Comparison of ENCODE assay signal across 20 cellular contexts in the genomic region with DNA sequence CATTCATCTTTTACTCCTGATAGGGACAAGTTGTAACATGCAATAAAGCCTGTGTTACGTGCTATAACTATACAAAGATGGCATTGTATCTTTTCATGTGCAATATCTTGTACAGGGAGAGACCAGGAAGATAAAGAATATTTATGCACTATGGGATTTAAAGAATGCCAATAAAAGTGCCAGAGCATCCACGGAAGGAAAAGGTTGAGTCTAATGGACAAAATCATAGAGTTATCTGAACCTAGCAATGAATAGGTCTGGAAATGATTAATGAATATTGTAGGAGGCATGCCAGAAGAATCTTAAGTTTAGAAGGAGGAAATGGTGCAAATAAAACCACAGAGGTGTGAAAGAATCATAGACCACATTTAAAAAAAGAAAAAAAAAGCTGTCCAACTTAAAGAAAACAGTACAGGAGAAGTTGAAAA.
DNase-seq lines count a peak whose midpoint lies in the region; ATAC-seq and TF ChIP-seq lines count a peak whose summit lies in the region.
"Had no signal": no experiment of that assay in that cellular context is flagged by ENCODE, and none has a peak within 500 bp of the region (broad histone marks: within the 10 kb centered on the region; RNA-seq: fewer than 3 reads in every experiment).

No MANE protein-coding gene starts in this region.

- DNase-seq in CD4-positive, alpha-beta T cell = no peak
- no peak for DNase-seq in T-helper 2 cell treated with Interferon-gamma antibody and Interleukin-4, amounts not matched to agents 5 μg/mL and 100 μg/mL, for 36 hours (ENCODE audit: low spot score)
- DNase-seq in kidney tubule cell (ENCODE audit: low spot score) (peak; percentile 78), natural killer cell (no peak), left cardiac atrium (no peak), breast epithelium (ENCODE audit: low spot score in 2 of 2) (no peak), mucosa of gallbladder (ENCODE audit: low spot score) (no peak)
- DNase-seq: activated gamma-delta T cell, DMS79, H9, NCI-H1092 treated with DMSO at 0.1 percent for 48 hours, NCI-H2107, T-helper 1 cell, tibial artery had no signal

- CTCF ChIA-PET in CD4-positive, alpha-beta T cell (lab: Charles Lee) = no interaction called here

- peaks cover 12% of the 10 kb centered on the region for H3K4me1 Mint-ChIP-seq in CD4-positive, alpha-beta T cell (ENCODE audit: low read depth)
- H3K4me1 Mint-ChIP-seq in T-helper 2 cell treated with Interferon-gamma antibody and Interleukin-4, amounts not matched to agents 5 μg/mL and 100 μg/mL, for 36 hours (ENCODE audit: low read depth) = peaks cover 5% of the 10 kb centered on the region
- H3K4me1 Mint-ChIP-seq in natural killer cell = peaks cover 5 to 6% of the 10 kb centered on the region in 2 donors
- H3K4me1 Mint-ChIP-seq: B cell; stimulated activated memory B cell treated with anti-CD40 and anti-IgM and Interleukin-4, amounts not matched to agents 10 μg/mL and 1 μg/mL and 100 μg/mL, for 72 hours had no signal

- no peak overlapping the region for H3K27ac ChIP-seq in CD4-positive, alpha-beta T cell (ENCODE audit: low read depth, low read length)
- H3K27ac ChIP-seq in breast epithelium = no peak overlapping the region
- H3K27ac ChIP-seq: ascending aorta, coronary artery, KMS-11, tibial artery had no signal

- no peaks in the 10 kb centered on the region for H3K27me3 ChIP-seq in CD4-positive, alpha-beta T cell (ENCODE audit: control insufficient read depth, insufficient read depth, low read length)
- no peaks in the 10 kb centered on the region for H3K27me3 ChIP-seq in breast epithelium
- H3K27me3 ChIP-seq: ascending aorta, tibial artery had no signal

- H3K9me3 ChIP-seq in CD4-positive, alpha-beta T cell (ENCODE audit: control insufficient read depth, low read length) = no peaks in the 10 kb centered on the region
- H3K9me3 ChIP-seq in breast epithelium = no peaks in the 10 kb centered on the region
- H3K9me3 ChIP-seq: ascending aorta, tibial artery had no signal

- no peak for TF ChIP-seq CTCF in CD4-positive, alpha-beta T cell (IDR thresholded peaks at IDR 0.05)
- TF ChIP-seq CTCF in natural killer cell (IDR thresholded peaks at IDR 0.05) = no peak
- TF ChIP-seq CTCF in breast epithelium (IDR thresholded peaks at IDR 0.05) = no peak

- H3K4me3 Mint-ChIP-seq in CD4-positive, alpha-beta T cell = peak overlapping the region; percentile 13
- H3K4me3 Mint-ChIP-seq in T-helper 2 cell treated with Interferon-gamma antibody and Interleukin-4, amounts not matched to agents 5 μg/mL and 100 μg/mL, for 36 hours = no peak overlapping the region
- no peak overlapping the region for H3K4me3 Mint-ChIP-seq in natural killer cell
- H3K4me3 Mint-ChIP-seq: B cell; H9; stimulated activated memory B cell treated with anti-CD40 and anti-IgM and Interleukin-4, amounts not matched to agents 10 μg/mL and 1 μg/mL and 100 μg/mL, for 72 hours had no signal

- H3K4me1 ChIP-seq in breast epithelium = no peaks in the 10 kb centered on the region
- H3K4me1 ChIP-seq: ascending aorta, tibial artery had no signal

- H3K36me3 Mint-ChIP-seq in CD4-positive, alpha-beta T cell (ENCODE audit: low read depth) = no peaks in the 10 kb centered on the region
- H3K36me3 Mint-ChIP-seq in T-helper 2 cell treated with Interferon-gamma antibody and Interleukin-4, amounts not matched to agents 5 μg/mL and 100 μg/mL, for 36 hours (ENCODE audit: low read depth) = no peaks in the 10 kb centered on the region
- no peaks in the 10 kb centered on the region for H3K36me3 Mint-ChIP-seq in natural killer cell
- H3K36me3 Mint-ChIP-seq: stimulated activated memory B cell treated with anti-CD40 and anti-IgM and Interleukin-4, amounts not matched to agents 10 μg/mL and 1 μg/mL and 100 μg/mL, for 72 hours had no signal

- intact Hi-C loops in CD4-positive, alpha-beta T cell (cut with DNase I, micrococcal nuclease) = no loop called here
- intact Hi-C loops in natural killer cell (cut with micrococcal nuclease) = no loop called here
- intact Hi-C loops in left cardiac atrium (cut with DNase I) = no loop called here
- intact Hi-C loops in breast epithelium (cut with DNase I; ENCODE audit: low total_unique reads) = no loop called here

- no peak overlapping the region for H3K4me3 ChIP-seq in breast epithelium
- H3K4me3 ChIP-seq: ascending aorta, coronary artery, tibial artery had no signal

- TF ChIP-seq POLR2A in breast epithelium (IDR thresholded peaks at IDR 0.05) = no peak

- peak; percentile 17 for ATAC-seq in CD4-positive, alpha-beta T cell (ENCODE audit: poor library complexity)
- ATAC-seq in GM18909 (IDR thresholded peaks at IDR 0.05; ENCODE audit: poor library complexity, unreplicated experiment) = peak; percentile 68
- no peak for ATAC-seq in natural killer cell
- no peak for ATAC-seq in left cardiac atrium
- ATAC-seq: stimulated activated memory B cell treated with anti-CD40 and anti-IgM and Interleukin-4, amounts not matched to agents 10 μg/mL and 1 μg/mL and 100 μg/mL, for 72 hours had no signal

- POLR2A ChIA-PET in CD4-positive, alpha-beta T cell (lab: Charles Lee) = no interaction called here

- no peaks in the 10 kb centered on the region for H3K9me3 Mint-ChIP-seq in CD4-positive, alpha-beta T cell
- no peaks in the 10 kb centered on the region for H3K9me3 Mint-ChIP-seq in T-helper 2 cell treated with Interferon-gamma antibody and Interleukin-4, amounts not matched to agents 5 μg/mL and 100 μg/mL, for 36 hours
- H3K9me3 Mint-ChIP-seq in natural killer cell = peaks cover 2 to 5% of the 10 kb centered on the region in 2 donors

- H3K27ac Mint-ChIP-seq in CD4-positive, alpha-beta T cell = no peak overlapping the region
- peak overlapping the region; percentile 19 for H3K27ac Mint-ChIP-seq in T-helper 2 cell treated with Interferon-gamma antibody and Interleukin-4, amounts not matched to agents 5 μg/mL and 100 μg/mL, for 36 hours
- H3K27ac Mint-ChIP-seq in natural killer cell = no peak overlapping the region
- H3K27ac Mint-ChIP-seq: B cell; stimulated activated memory B cell treated with anti-CD40 and anti-IgM and Interleukin-4, amounts not matched to agents 10 μg/mL and 1 μg/mL and 100 μg/mL, for 72 hours had no signal

- no peaks in the 10 kb centered on the region for H3K36me3 ChIP-seq in breast epithelium
- H3K36me3 ChIP-seq: ascending aorta, tibial artery had no signal

- H3K27me3 Mint-ChIP-seq in CD4-positive, alpha-beta T cell = no peaks in the 10 kb centered on the region
- H3K27me3 Mint-ChIP-seq in T-helper 2 cell treated with Interferon-gamma antibody and Interleukin-4, amounts not matched to agents 5 μg/mL and 100 μg/mL, for 36 hours (ENCODE audit: low read depth) = no peaks in the 10 kb centered on the region
- no peaks in the 10 kb centered on the region for H3K27me3 Mint-ChIP-seq in natural killer cell (ENCODE audit: low read depth in 2 of 2)
- H3K27me3 Mint-ChIP-seq: B cell; stimulated activated memory B cell treated with anti-CD40 and anti-IgM and Interleukin-4, amounts not matched to agents 10 μg/mL and 1 μg/mL and 100 μg/mL, for 72 hours had no signal

Comparison
In these comparisons a context has a peak if more than half of its experiments do, and no peak if none do; other contexts are left out.
1. ATAC-seq: peak in CD4-positive, alpha-beta T cell (single experiment) and GM18909 (single experiment); none in natural killer cell (0 of 3) and left cardiac atrium (0 of 2).